Comparison of ENCODE assay signal across 15 cellular contexts in genomic region chr12:109720856-109721189, GRCh38. TPM values are rescaled to one million over a fixed set of nuclear protein-coding genes. Genes with fewer than 3 reads are reported as not detected.
DNase-seq lines count a peak whose midpoint lies in the region; ATAC-seq and TF ChIP-seq lines count a peak whose summit lies in the region.
"Had no signal": no experiment of that assay in that cellular context is flagged by ENCODE, and none has a peak within 500 bp of the region (broad histone marks: within the 10 kb centered on the region; RNA-seq: fewer than 3 reads in every experiment).

No MANE protein-coding gene starts in this region.

- TF ChIP-seq CTCF in BE2C (IDR thresholded peaks at IDR 0.05; ENCODE audit: low read depth, low read length) (no peak), adrenal gland (IDR thresholded peaks at IDR 0.05) (no peak), spleen (IDR thresholded peaks at IDR 0.05 in 8 of 11, conservative IDR thresholded peaks at IDR 0.05 in 3 of 11) (no peak)

- no peaks in the 10 kb centered on the region for H3K9me3 ChIP-seq in BE2C
- H3K9me3 ChIP-seq in adrenal gland (replicated peaks in 1 of 3): no peaks in the 10 kb centered on the region
- no peaks in the 10 kb centered on the region for H3K9me3 ChIP-seq in right cardiac atrium (ENCODE audit: control insufficient read depth, low read length)
- H3K9me3 ChIP-seq in spleen: no peaks in the 10 kb centered on the region
- H3K9me3 ChIP-seq: BLaER1 treated with 17β-estradiol and CSF1 and Interleukin-3, amounts not matched to agents 10 nM and 100 nM had no signal

- H3K27ac ChIP-seq in adrenal gland (peak overlapping the region; percentile 1 to 89 (median 81)), right cardiac atrium (ENCODE audit: low read length) (peak overlapping the region; percentile 78), spleen (peak overlapping the region in 6 of 8 donors; percentile 20 to 71 (median 50))
- H3K27ac ChIP-seq: BLaER1 treated with 17β-estradiol and CSF1 and Interleukin-3, amounts not matched to agents 10 nM and 100 nM had no signal

- H3K36me3 ChIP-seq in BE2C: peaks cover 93% of the 10 kb centered on the region
- H3K36me3 ChIP-seq in adrenal gland (replicated peaks in 1 of 2): no peaks in the 10 kb centered on the region
- no peaks in the 10 kb centered on the region for H3K36me3 ChIP-seq in spleen
- H3K36me3 ChIP-seq: BLaER1 treated with 17β-estradiol and CSF1 and Interleukin-3, amounts not matched to agents 10 nM and 100 nM had no signal

- no peak for DNase-seq in BE2C
- DNase-seq in adrenal gland: no peak
- no peak for DNase-seq in right cardiac atrium
- no peak for DNase-seq in spleen
- DNase-seq in HCEC 1CT: no peak
- no peak for DNase-seq in NCI-H1105 (lab: John Stamatoyannopoulos, UW)
- DNase-seq: EL, Kasumi-1, NCI-H1436, NCI-H510A treated with DMSO at 0.1 percent for 48 hours had no signal

- H3K4me3 ChIP-seq in BE2C (ENCODE audit: low read depth, low read length) (peak overlapping the region; percentile 99), adrenal gland (no peak overlapping the region), right cardiac atrium (ENCODE audit: low read length) (no peak overlapping the region), spleen (no peak overlapping the region)
- H3K4me3 ChIP-seq: BLaER1 treated with 17β-estradiol and CSF1 and Interleukin-3, amounts not matched to agents 10 nM and 100 nM; GM12878 had no signal

- H3K4me1 ChIP-seq in BE2C (peaks cover 47% of the 10 kb centered on the region), adrenal gland (replicated peaks in 1 of 2) (peaks cover 56 to 94% of the 10 kb centered on the region in 2 donors), right cardiac atrium (ENCODE audit: control insufficient read depth, insufficient read depth, low read length) (peaks cover 16% of the 10 kb centered on the region), spleen (peaks cover 12 to 89% (median 48%) of the 10 kb centered on the region in 6 donors)

- 14 to 50% (median 22%) methylated on average over 1 of the region's 1 CpG; no CpG with 5 or more reads in 1 of the 4 donors for WGBS in adrenal gland, 4 donors
- 38% methylated on average over 1 of the region's 1 CpG for WGBS in right cardiac atrium
- 25 to 50% (median 33%) methylated on average over 1 of the region's 1 CpG for WGBS in spleen, 5 donors

- TF ChIP-seq POLR2A in adrenal gland (IDR thresholded peaks at IDR 0.05) (no peak), spleen (IDR thresholded peaks at IDR 0.05) (no peak)

- intact Hi-C loops in adrenal gland (cut with DNase I): no loop called here
- intact Hi-C loops in right cardiac atrium (cut with DNase I): no loop called here
- intact Hi-C loops in spleen (cut with DNase I; ENCODE audit: low total_unique reads): no loop called here

- ATAC-seq in right cardiac atrium: no peak
- no peak for ATAC-seq in GM18511 (IDR thresholded peaks at IDR 0.05; ENCODE audit: unreplicated experiment)
- ATAC-seq: GM12878, HCT116, Panc1 had no signal

- H3K27me3 ChIP-seq in BE2C (no peaks in the 10 kb centered on the region), adrenal gland (no peaks in the 10 kb centered on the region), right cardiac atrium (ENCODE audit: control insufficient read depth, insufficient read depth) (no peaks in the 10 kb centered on the region), spleen (replicated peaks in 1 of 7) (peaks cover 0 to 44% (median 12%) of the 10 kb centered on the region in 7 donors)

RNA-seq across cellular contexts. Expression of gene FAM222A, which starts 7.2 kb away (rescaled TPM):
- 227 TPM for polyA plus RNA-seq in BE2C (2012; ENCODE audit: insufficient read depth, insufficient read length, low read depth)
- total RNA-seq in adrenal gland: 10 to 100 TPM; 15.2 to 57.8 (median 27.1) TPM
- 10 to 100 TPM in 2 of 3 donors, 1 to 10 TPM in 1; 9.2 to 36.7 (median 11.7) TPM for polyA plus RNA-seq in adrenal gland
- 10 to 100 TPM in 2 of 4 donors, 1 to 10 TPM in 2; 9.3 to 16.4 (median 10.0) TPM for total RNA-seq in right cardiac atrium
- polyA plus RNA-seq in right cardiac atrium: 14.8 TPM
- total RNA-seq in spleen: 10 to 100 TPM; 13.9 to 30.7 (median 21.5) TPM
- 1 to 10 TPM; 1.3 to 5.2 (median 2.1) TPM for polyA plus RNA-seq in spleen
